Comparison of ENCODE assay signal across 13 cellular contexts in genomic region chr19:2325261-2326046, GRCh38. TPM values are rescaled to one million over a fixed set of nuclear protein-coding genes. Genes with fewer than 3 reads are reported as not detected.
DNase-seq lines count a peak whose midpoint lies in the region; ATAC-seq and TF ChIP-seq lines count a peak whose summit lies in the region.
"Had no signal": no experiment of that assay in that cellular context is flagged by ENCODE, and none has a peak within 500 bp of the region (broad histone marks: within the 10 kb centered on the region; RNA-seq: fewer than 3 reads in every experiment).

No MANE protein-coding gene starts in this region.

- no peaks in the 10 kb centered on the region for H3K9me2 ChIP-seq in DOHH2 (replicated peaks; ENCODE audit: control insufficient read depth, low read length)

- H3K4me1 Mint-ChIP-seq in central memory CD8-positive, alpha-beta T cell, result peaks cover 46% of the 10 kb centered on the region
- H3K4me1 Mint-ChIP-seq in nephron progenitor cell, result peaks cover 64% of the 10 kb centered on the region

- H3K36me3 ChIP-seq in DOHH2 (ENCODE audit: control insufficient read depth, low read length) (peaks cover 65% of the 10 kb centered on the region), lower lobe of right lung (peaks cover 45% of the 10 kb centered on the region), sigmoid colon (peaks cover 0 to 47% (median 14%) of the 10 kb centered on the region in 4 donors)

- H3K4me1 ChIP-seq in DOHH2 (ENCODE audit: control insufficient read depth, low read length), result peaks cover 49% of the 10 kb centered on the region
- peaks cover 30% of the 10 kb centered on the region for H3K4me1 ChIP-seq in lower lobe of right lung
- peaks cover 0 to 36% (median 30%) of the 10 kb centered on the region in 4 donors for H3K4me1 ChIP-seq in sigmoid colon

- H3K9me3 Mint-ChIP-seq in central memory CD8-positive, alpha-beta T cell, result no peaks in the 10 kb centered on the region
- H3K9me3 Mint-ChIP-seq in nephron progenitor cell, result no peaks in the 10 kb centered on the region

- peaks cover 47% of the 10 kb centered on the region for H3K36me3 Mint-ChIP-seq in central memory CD8-positive, alpha-beta T cell (ENCODE audit: insufficient read depth)
- peaks cover 7% of the 10 kb centered on the region for H3K36me3 Mint-ChIP-seq in nephron progenitor cell (ENCODE audit: low read depth)

- WGBS in sigmoid colon, 2 donors, result 59 to 80% methylated on average over 29 of the region's 29 CpGs

- no peaks in the 10 kb centered on the region for H3K27me3 ChIP-seq in DOHH2 (ENCODE audit: control insufficient read depth, low read length)
- no peaks in the 10 kb centered on the region for H3K27me3 ChIP-seq in lower lobe of right lung (ENCODE audit: low read depth)
- H3K27me3 ChIP-seq in sigmoid colon, result no peaks in the 10 kb centered on the region
- H3K27me3 ChIP-seq: dorsolateral prefrontal cortex had no signal

- H3K9me3 ChIP-seq in DOHH2 (ENCODE audit: control insufficient read depth, insufficient read depth, low read length) (no peaks in the 10 kb centered on the region), lower lobe of right lung (no peaks in the 10 kb centered on the region), sigmoid colon (no peaks in the 10 kb centered on the region)
- H3K9me3 ChIP-seq: Caco-2 had no signal

- TF ChIP-seq CTCF in DOHH2 (IDR thresholded peaks at IDR 0.05; ENCODE audit: low read depth, low read length, poor library complexity, severe bottlenecking) (no peak), nephron progenitor cell (IDR thresholded peaks at IDR 0.05) (no peak), lower lobe of right lung (IDR thresholded peaks at IDR 0.05) (no peak), sigmoid colon (IDR thresholded peaks at IDR 0.05) (no peak)

- peaks cover 6% of the 10 kb centered on the region for H4K20me1 ChIP-seq in DOHH2 (ENCODE audit: control insufficient read depth, insufficient read depth, low read depth, low read length)

- no peak for ATAC-seq in central memory CD8-positive, alpha-beta T cell (replicated peaks; ENCODE audit: extremely low read depth, poor library complexity, severe bottlenecking)
- ATAC-seq in lower lobe of right lung, result no peak

- peak; percentile 45 for DNase-seq in KG1 (lab: John Stamatoyannopoulos, UW)
- DNase-seq in central memory CD8-positive, alpha-beta T cell (ENCODE audit: low spot score in 2 of 2), result no peak
- DNase-seq in nephron progenitor cell, result no peak
- no peak for DNase-seq in lower lobe of right lung
- DNase-seq in sigmoid colon, result no peak
- DNase-seq in stimulated activated CD4-positive, alpha-beta T cell treated with anti-CD3 and anti-CD28 coated beads, Interleukin-2, amount 100 ng/mL, for 48 hours, result no peak
- DNase-seq: Caco-2, foreskin fibroblast, NCI-H1092, NCI-H446 had no signal

- peak overlapping the region; percentile 57 for H3K4me3 ChIP-seq in DOHH2 (ENCODE audit: low read length)
- H3K4me3 ChIP-seq in lower lobe of right lung, result no peak overlapping the region
- no peak overlapping the region for H3K4me3 ChIP-seq in sigmoid colon

- peaks cover 66% of the 10 kb centered on the region for H3K79me2 ChIP-seq in DOHH2 (ENCODE audit: control insufficient read depth, low read length)

- peak overlapping the region; percentile 42 for H3K4me3 Mint-ChIP-seq in central memory CD8-positive, alpha-beta T cell
- H3K4me3 Mint-ChIP-seq in nephron progenitor cell, result peak overlapping the region; percentile 78

- no peak for TF ChIP-seq POLR2A in sigmoid colon (IDR thresholded peaks at IDR 0.05)

- TF ChIP-seq EP300 in sigmoid colon (IDR thresholded peaks at IDR 0.05), result no peak

- H3K4me2 ChIP-seq in DOHH2 (ENCODE audit: low read length), result peak overlapping the region; percentile 66

- H3K27me3 Mint-ChIP-seq in central memory CD8-positive, alpha-beta T cell, result no peaks in the 10 kb centered on the region
- no peaks in the 10 kb centered on the region for H3K27me3 Mint-ChIP-seq in nephron progenitor cell (ENCODE audit: low read depth, poor library complexity)

- H3K27ac Mint-ChIP-seq in central memory CD8-positive, alpha-beta T cell (ENCODE audit: low read depth), result peak overlapping the region; percentile 80
- H3K27ac Mint-ChIP-seq in nephron progenitor cell, result peak overlapping the region; percentile 55

- H3K27ac ChIP-seq in DOHH2 (ENCODE audit: low read depth, low read length) (peak overlapping the region; percentile 56), lower lobe of right lung (no peak overlapping the region), sigmoid colon (no peak overlapping the region)

- intact Hi-C loops in lower lobe of right lung (cut with DNase I), result no loop called here
- intact Hi-C loops in sigmoid colon (cut with DNase I), result loop anchor here (5.0 kb wide), 2 partner anchors 53 to 173 kb away; partner anchors contain the start of gene AP3D1

- H3F3A ChIP-seq in DOHH2 (ENCODE audit: control insufficient read depth, insufficient read depth), result no peaks in the 10 kb centered on the region

RNA-seq across cellular contexts. Expression of gene LSM7, which starts 2.9 kb away (rescaled TPM):
- 58.2 TPM for total RNA-seq in lower lobe of right lung
- total RNA-seq in sigmoid colon, result 100 to 1,000 TPM in 2 of 4 donors, 10 to 100 TPM in 2; 51.5 to 139 (median 100) TPM
- polyA plus RNA-seq in sigmoid colon, result 100 to 1,000 TPM; 234 to 427 (median 235) TPM

RNA-seq across cellular contexts. Expression of gene SPPL2B, which starts 3.0 kb away (rescaled TPM):
- total RNA-seq in lower lobe of right lung (52.3 TPM), sigmoid colon (10 to 100 TPM; 14.6 to 47.4 (median 24.0) TPM)
- 100 to 1,000 TPM in 1 of 3 donors, 10 to 100 TPM in 1, 1 to 10 TPM in 1; 6.0 to 145 (median 12.0) TPM for polyA plus RNA-seq in sigmoid colon

RNA-seq across cellular contexts. Expression of gene LINGO3, which starts 17.5 kb away (rescaled TPM):
- total RNA-seq in lower lobe of right lung (not detected), sigmoid colon (under 1 TPM in 1 of 4 donors, not detected in 3; 0.14 TPM)
- under 1 TPM in 1 of 3 donors, not detected in 2; 0.70 TPM for polyA plus RNA-seq in sigmoid colon
- total RNA-seq: subcutaneous adipose tissue had no signal

RNA-seq across cellular contexts. Expression of gene TMPRSS9, which starts 34.6 kb away (rescaled TPM):
- not detected for total RNA-seq in lower lobe of right lung
- total RNA-seq in sigmoid colon, result under 1 TPM in 3 of 4 donors, not detected in 1; 0.16 to 0.68 (median 0.28) TPM
- under 1 TPM in 1 of 3 donors, not detected in 2; 0.26 TPM for polyA plus RNA-seq in sigmoid colon
- total RNA-seq: subcutaneous adipose tissue had no signal

RNA-seq across cellular contexts. Expression of gene PEAK3, which starts 43.5 kb away (rescaled TPM):
- total RNA-seq in lower lobe of right lung, result 7.5 TPM
- total RNA-seq in sigmoid colon, result under 1 TPM; 0.41 to 0.82 (median 0.63) TPM
- under 1 TPM; under 0.01 to 0.74 (median 0.46) TPM for polyA plus RNA-seq in sigmoid colon
- total RNA-seq: Caco-2 had no signal
